ENCODE assay signal across 21 cellular contexts in the genomic region with DNA sequence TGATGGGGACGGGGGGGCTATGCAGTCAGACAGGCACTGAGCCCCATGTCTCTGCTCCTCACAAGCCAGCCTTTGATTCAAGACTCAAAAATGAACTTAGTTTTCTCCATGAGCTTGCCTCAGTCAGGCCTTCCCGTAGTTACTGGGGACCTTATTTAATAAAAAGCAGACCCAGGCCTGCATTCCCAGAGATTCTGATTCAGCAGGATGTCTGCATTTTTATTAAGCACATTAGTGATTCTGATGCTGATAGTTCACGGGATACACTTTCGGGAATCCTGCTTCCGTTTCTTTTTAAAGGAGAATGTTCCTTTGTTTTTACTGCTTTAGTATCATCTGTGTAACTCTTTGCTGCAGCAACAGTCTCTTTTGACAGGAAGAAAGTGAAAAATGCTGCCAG. TPM values are rescaled to one million over a fixed set of nuclear protein-coding genes. Genes with fewer than 3 reads are reported as not detected.
"Had no signal": no experiment of that assay in that cellular context is flagged by ENCODE, and none has a peak within 500 bp of the region (broad histone marks: within the 10 kb centered on the region; RNA-seq: fewer than 3 reads in every experiment).

No MANE protein-coding gene starts in this region.

- H2AFZ ChIP-seq: hepatocyte had no signal

- H3K4me3 ChIP-seq: esophagus muscularis mucosa, hepatocyte, lung, thoracic aorta, transverse colon had no signal

- H3K36me3 ChIP-seq: esophagus muscularis mucosa, neutrophil, thoracic aorta, transverse colon had no signal

- H3K4me1 ChIP-seq: esophagus muscularis mucosa, transverse colon had no signal

- H3K9me3 ChIP-seq: neutrophil, thoracic aorta, transverse colon had no signal

- ATAC-seq: left colon; left ventricle myocardium superior; sciatic nerve; stimulated activated naive B cell treated with anti-CD40 and anti-IgM and Interleukin-4, amounts not matched to agents 10 μg/mL and 1 μg/mL and 100 μg/mL, for 72 hours; stimulated activated naive CD8-positive, alpha-beta T cell treated with anti-CD3 and anti-CD28 coated beads, Interleukin-15, amount 100 ng/mL, for 72 hours had no signal

- H3K4me2 ChIP-seq: hepatocyte had no signal

- DNase-seq: effector memory CD4-positive, alpha-beta T cell; foreskin fibroblast; left colon; left ventricle myocardium superior; mesendoderm; naive B cell; nephron progenitor cell; posterior cingulate gyrus; stimulated activated CD4-positive, alpha-beta T cell treated with anti-CD3 and anti-CD28 coated beads, Interleukin-2, amount 100 ng/mL, for 24 hours; stimulated activated CD4-positive, alpha-beta T cell treated with anti-CD3 and anti-CD28 coated beads, Interleukin-4, amount 100 ng/mL, for 4 hours; stimulated activated naive B cell treated with anti-CD40 and anti-IgM and Interleukin-4, amounts not matched to agents 10 μg/mL and 1 μg/mL and 100 μg/mL, for 72 hours; stimulated activated naive CD8-positive, alpha-beta T cell treated with anti-CD3 and anti-CD28 coated beads, Interleukin-15, amount 100 ng/mL, for 72 hours; transverse colon had no signal

- H3K79me2 ChIP-seq: hepatocyte had no signal

- H3K27ac ChIP-seq: epithelial cell of prostate, esophagus muscularis mucosa, hepatocyte, neutrophil, thoracic aorta, transverse colon had no signal

RNA-seq across cellular contexts. Expression of a gene that starts 28.3 kb away (rescaled TPM):
- total RNA-seq: left ventricle myocardium superior, thoracic aorta, ureter had no signal
